Comparison of ENCODE assay signal across 17 cellular contexts in the genomic region with DNA sequence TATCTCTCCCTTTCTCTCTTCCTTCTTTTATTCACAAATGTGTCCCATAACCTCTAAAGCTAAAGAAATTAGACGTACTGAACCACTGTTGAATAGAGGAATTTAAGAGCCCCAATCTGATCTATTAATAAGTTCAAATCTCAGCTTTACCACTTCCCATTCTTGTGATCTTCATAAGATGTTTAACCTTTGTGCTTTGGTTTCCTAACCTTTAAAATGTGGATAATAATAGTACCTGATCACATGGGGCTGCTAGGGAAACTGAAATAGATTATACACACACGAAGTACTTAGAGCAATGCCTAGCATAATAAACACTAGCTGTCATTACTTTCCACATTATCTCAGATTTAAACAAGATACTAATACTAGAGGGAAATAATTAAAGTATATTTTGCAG.
DNase-seq lines count a peak whose midpoint lies in the region; ATAC-seq and TF ChIP-seq lines count a peak whose summit lies in the region.
"Had no signal": no experiment of that assay in that cellular context is flagged by ENCODE, and none has a peak within 500 bp of the region (broad histone marks: within the 10 kb centered on the region; RNA-seq: fewer than 3 reads in every experiment).

No MANE protein-coding gene starts in this region.

- DNase-seq in OCI-LY7 (ENCODE audit: low spot score): no peak
- DNase-seq in central memory CD4-positive, alpha-beta T cell: no peak
- no peak for DNase-seq in HUDEP-2 (lab: John Stamatoyannopoulos, UW; ENCODE audit: unreplicated experiment in 76 of 76)
- no peak for DNase-seq in hepatocyte (ENCODE audit: low spot score)
- DNase-seq: activated CD4-positive, alpha-beta T cell treated with anti-CD3 and anti-CD28 coated beads for 36 hours; endodermal cell; HFFc6; NCI-H82; OCI-M1; SHP77 treated with DMSO at 0.1 percent for 48 hours; T-helper 1 cell had no signal

- WGBS in hepatocyte (ENCODE audit: low lambda C conversion rate, missing lambda C conversion rate): 71% methylated on average over 2 of the region's 2 CpGs

- no peaks in the 10 kb centered on the region for H3K27me3 ChIP-seq in hepatocyte

- H3K4me2 ChIP-seq in OCI-LY7 (ENCODE audit: low read length): peak overlapping the region; percentile 63
- no peak overlapping the region for H3K4me2 ChIP-seq in hepatocyte

- TF ChIP-seq CTCF in OCI-LY7 (conservative IDR thresholded peaks at IDR 0.05; ENCODE audit: low read length) (no peak), hepatocyte (IDR thresholded peaks at IDR 0.05; ENCODE audit: poor library complexity) (no peak)

- CTCF ChIA-PET in OCI-LY7 (lab: Charles Lee; ENCODE audit: unreplicated experiment): no interaction called here

- no TSS peak for BruUV-seq in OCI-LY7 (replicated peaks; lab: Mats Ljungman, UMichigan)

- H3K4me3 ChIP-seq in OCI-LY7 (ENCODE audit: low read depth, low read length, poor library complexity, severe bottlenecking) (no peak overlapping the region), hepatocyte (no peak overlapping the region)
- H3K4me3 ChIP-seq: thoracic aorta had no signal

- H3K9me3 ChIP-seq in OCI-LY7 (ENCODE audit: low read length): no peaks in the 10 kb centered on the region
- no peaks in the 10 kb centered on the region for H3K9me3 ChIP-seq in hepatocyte (ENCODE audit: low read depth)
- H3K9me3 ChIP-seq: thoracic aorta had no signal

- peak overlapping the region; percentile 71 for H2AFZ ChIP-seq in OCI-LY7 (ENCODE audit: low read length)
- H2AFZ ChIP-seq in hepatocyte: no peak overlapping the region

- intact Hi-C loops in OCI-LY7 (cut with micrococcal nuclease; ENCODE audit: unreplicated experiment): no loop called here

- POLR2A ChIA-PET in OCI-LY7 (lab: Charles Lee): interaction anchor here (1.0 to 1.4 kb wide), 5 partner anchors 9 to 62 kb away, joined by 3 to 4 read pairs (median 3); no protein-coding TSS in a partner anchor

- H3K4me1 ChIP-seq in OCI-LY7 (ENCODE audit: insufficient read depth, low read length, poor library complexity, severe bottlenecking) (peaks cover 10% of the 10 kb centered on the region), hepatocyte (ENCODE audit: insufficient read depth) (no peaks in the 10 kb centered on the region)

- H3K36me3 ChIP-seq in OCI-LY7 (ENCODE audit: insufficient read depth, low read length) (no peaks in the 10 kb centered on the region), hepatocyte (replicated peaks; ENCODE audit: insufficient read depth, low read depth) (no peaks in the 10 kb centered on the region)
- H3K36me3 ChIP-seq: thoracic aorta had no signal

- H3K79me2 ChIP-seq in OCI-LY7 (ENCODE audit: insufficient read depth, low read depth, low read length): no peaks in the 10 kb centered on the region
- H3K79me2 ChIP-seq in hepatocyte: no peaks in the 10 kb centered on the region

- no peak overlapping the region for H3K27ac ChIP-seq in OCI-LY7 (ENCODE audit: low read depth, low read length, poor library complexity, severe bottlenecking)
- no peak overlapping the region for H3K27ac ChIP-seq in hepatocyte
- H3K27ac ChIP-seq: C4-2B, thoracic aorta had no signal

- H4K20me1 ChIP-seq in OCI-LY7 (ENCODE audit: insufficient read depth, low read length): no peaks in the 10 kb centered on the region
- no peaks in the 10 kb centered on the region for H4K20me1 ChIP-seq in hepatocyte (ENCODE audit: insufficient read depth, poor library complexity, severe bottlenecking)

- H3K9me2 ChIP-seq in OCI-LY7 (ENCODE audit: insufficient read depth, low read length) (no peaks in the 10 kb centered on the region), hepatocyte (replicated peaks; ENCODE audit: insufficient read depth) (no peaks in the 10 kb centered on the region)

- ATAC-seq in GM18511 (IDR thresholded peaks at IDR 0.05; ENCODE audit: unreplicated experiment) (peak; percentile 75), GM21367 (IDR thresholded peaks at IDR 0.05; ENCODE audit: unreplicated experiment) (peak; percentile 80), HG03060 (IDR thresholded peaks at IDR 0.05; ENCODE audit: low read depth, unreplicated experiment) (peak; percentile 60)
- ATAC-seq: activated CD4-positive, alpha-beta T cell treated with anti-CD3 and anti-CD28 coated beads for 36 hours; stimulated activated effector memory CD8-positive, alpha-beta T cell treated with anti-CD3 and anti-CD28 coated beads, Interleukin-12 subunit alpha, Interleukin-12 subunit beta, amount 100 ng/mL, for 72 hours had no signal
